Comparison of ENCODE assay signal across 9 cellular contexts in the genomic region with DNA sequence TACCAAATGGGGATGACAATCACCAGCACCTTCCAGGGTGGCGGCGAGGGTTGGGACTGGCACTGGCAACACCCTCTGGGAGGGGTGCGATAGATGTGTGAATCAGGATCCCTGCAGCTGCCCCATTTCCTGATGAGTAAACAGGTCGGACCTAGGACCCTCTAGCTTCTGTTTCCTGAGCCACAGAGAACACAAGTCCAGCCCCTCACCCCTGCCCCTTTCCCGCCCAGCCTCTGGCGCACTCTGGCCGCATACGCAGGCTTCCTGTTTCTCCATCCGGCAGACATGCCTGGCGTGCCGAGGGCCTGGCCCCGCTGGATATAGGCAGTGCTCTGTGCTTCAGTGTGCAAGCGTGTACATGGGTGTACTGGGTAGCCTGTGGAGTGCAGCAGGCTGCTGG. TPM values are rescaled to one million over a fixed set of nuclear protein-coding genes. Genes with fewer than 3 reads are reported as not detected.
DNase-seq lines count a peak whose midpoint lies in the region; ATAC-seq and TF ChIP-seq lines count a peak whose summit lies in the region.
"Had no signal": no experiment of that assay in that cellular context is flagged by ENCODE, and none has a peak within 500 bp of the region (broad histone marks: within the 10 kb centered on the region; RNA-seq: fewer than 3 reads in every experiment).

No MANE protein-coding gene starts in this region.

- H4K20me1 ChIP-seq in IMR-90 (ENCODE audit: insufficient read depth, low read length) = peaks cover 2% of the 10 kb centered on the region; the same call in 1 of the 2 replicates
- H4K20me1 ChIP-seq in hepatocyte (ENCODE audit: insufficient read depth, poor library complexity, severe bottlenecking) = no peaks in the 10 kb centered on the region

- peak overlapping the region; percentile 62 for H2AK9ac ChIP-seq in IMR-90 (replicated peaks; ENCODE audit: low read depth, low read length, poor library complexity)

- peak overlapping the region; percentile 96 for H3K4ac ChIP-seq in IMR-90 (ENCODE audit: low read depth, low read length)

- peak overlapping the region; percentile 93 for H3K18ac ChIP-seq in IMR-90 (ENCODE audit: low read depth, low read length)

- intact Hi-C loops in IMR-90 (cut with micrococcal nuclease) = no loop called here
- intact Hi-C loops in CD8-positive, alpha-beta T cell (cut with DNase I, micrococcal nuclease) = loop anchor here (10.0 kb wide), 2 partner anchors 177 to 257 kb away; no protein-coding TSS in a partner anchor

- H3K23ac ChIP-seq in IMR-90 (ENCODE audit: low read depth, low read length) = peak overlapping the region; percentile 96

- no peak overlapping the region for H3K4me3 ChIP-seq in IMR-90 (ENCODE audit: insufficient read depth, low read depth, low read length)
- no peak overlapping the region for H3K4me3 ChIP-seq in hepatocyte
- H3K4me3 ChIP-seq in CD8-positive, alpha-beta T cell (ENCODE audit: low read depth, low read length) = no peak overlapping the region

- no peaks in the 10 kb centered on the region for H3K9me2 ChIP-seq in hepatocyte (replicated peaks; ENCODE audit: insufficient read depth)

- H2AFZ ChIP-seq in IMR-90 (replicated peaks; ENCODE audit: low read length, poor library complexity) (peak overlapping the region; percentile 7), hepatocyte (no peak overlapping the region)

- 11% methylated on average over 8 of the region's 13 CpGs; no CpG with 5 or more reads in 1 of the 2 experiments for WGBS in IMR-90 (ENCODE audit: extremely low coverage in 2 of 2, insufficient read length in 1 of 2), 2 experiments
- 62% methylated on average over 13 of the region's 13 CpGs for WGBS in hepatocyte (ENCODE audit: low lambda C conversion rate, missing lambda C conversion rate)

- H3K27ac ChIP-seq in IMR-90 (ENCODE audit: insufficient read depth, low read length) = peak overlapping the region; percentile 77
- peak overlapping the region; percentile 46 for H3K27ac ChIP-seq in angular gyrus (ENCODE audit: low read depth, low read length)
- H3K27ac ChIP-seq in hepatocyte = peak overlapping the region; percentile 60
- no peak overlapping the region for H3K27ac ChIP-seq in CD8-positive, alpha-beta T cell (ENCODE audit: low read depth, low read length)

- H2BK15ac ChIP-seq in IMR-90 (ENCODE audit: low read depth, low read length) = peak overlapping the region; percentile 53; the same call in 2 of the 3 replicates

- peak overlapping the region; percentile 76 for H3K56ac ChIP-seq in IMR-90 (ENCODE audit: extremely low read depth, insufficient read depth, low read length)

- TF ChIP-seq CTCF in IMR-90 (conservative IDR thresholded peaks at IDR 0.05; ENCODE audit: low read depth, low read length) (no peak), hepatocyte (IDR thresholded peaks at IDR 0.05; ENCODE audit: poor library complexity) (no peak)
- TF ChIP-seq CTCF in CD8-positive, alpha-beta T cell (IDR thresholded peaks at IDR 0.05) = no peak

- peak overlapping the region; percentile 99 for H2AK5ac ChIP-seq in IMR-90 (ENCODE audit: low read depth, low read length)

- H3K9ac ChIP-seq in IMR-90 (ENCODE audit: low read depth, low read length) = peak overlapping the region; percentile 62

- POLR2A ChIA-PET in IMR-90 (lab: Charles Lee; ENCODE audit: unreplicated experiment) = no interaction called here
- POLR2A ChIA-PET in CD8-positive, alpha-beta T cell (lab: Charles Lee) = no interaction called here

- H3K27me3 ChIP-seq in IMR-90 (ENCODE audit: control insufficient read depth, insufficient read depth, low read length) = no peaks in the 10 kb centered on the region
- peaks cover 15% of the 10 kb centered on the region for H3K27me3 ChIP-seq in hepatocyte
- H3K27me3 ChIP-seq in CD8-positive, alpha-beta T cell (ENCODE audit: insufficient read depth, low read length) = no peaks in the 10 kb centered on the region

- H2BK120ac ChIP-seq in IMR-90 (ENCODE audit: low read depth, low read length) = peak overlapping the region; percentile 95

- DNase-seq in IMR-90 = peak; percentile 72
- DNase-seq in hepatocyte (ENCODE audit: low spot score) = peak; percentile 47
- DNase-seq in stimulated activated effector memory CD8-positive, alpha-beta T cell treated with anti-CD3 and anti-CD28 coated beads, Interleukin-12 subunit alpha, Interleukin-12 subunit beta, amount 100 ng/mL, for 72 hours (ENCODE audit: low spot score in 2 of 2) = no peak
- no peak for DNase-seq in amygdala (lab: John Stamatoyannopoulos, UW)
- DNase-seq in CD8-positive, alpha-beta T cell = no peak
- no peak for DNase-seq in HT-29 (ENCODE audit: low spot score)
- no peak for DNase-seq in T-helper 1 cell

- peak overlapping the region; percentile 92 for H2BK5ac ChIP-seq in IMR-90 (ENCODE audit: low read depth, low read length, poor library complexity, severe bottlenecking)

- no peak for TF ChIP-seq POLR2A in IMR-90 (IDR thresholded peaks at IDR 0.05; ENCODE audit: low read depth, low read length)

- H3K79me1 ChIP-seq in IMR-90 (ENCODE audit: low read depth in 1 of 2, low read length in 2 of 2) = peaks cover 27 to 92% of the 10 kb centered on the region in 2 experiments

- H3K4me2 ChIP-seq in IMR-90 (ENCODE audit: low read depth, low read length) = peak overlapping the region; percentile 29
- peak overlapping the region; percentile 19 for H3K4me2 ChIP-seq in hepatocyte

- H4K8ac ChIP-seq in IMR-90 (ENCODE audit: low read depth in 2 of 2, low read length in 2 of 2) = peak overlapping the region; percentile 76 to 96

- peak overlapping the region; percentile 74 for H4K91ac ChIP-seq in IMR-90 (ENCODE audit: insufficient read depth, low read depth, low read length)

- H3K79me2 ChIP-seq in hepatocyte = no peaks in the 10 kb centered on the region

- peaks cover 10% of the 10 kb centered on the region for H3K4me1 Mint-ChIP-seq in stimulated activated effector memory CD8-positive, alpha-beta T cell treated with anti-CD3 and anti-CD28 coated beads, Interleukin-12 subunit alpha, Interleukin-12 subunit beta, amount 100 ng/mL, for 72 hours
- H3K4me1 Mint-ChIP-seq in CD8-positive, alpha-beta T cell (ENCODE audit: low read depth) = peaks cover 8% of the 10 kb centered on the region

- peaks cover 30% of the 10 kb centered on the region for H3K27me3 Mint-ChIP-seq in CD8-positive, alpha-beta T cell (ENCODE audit: low read depth)

- ATAC-seq in IMR-90 (ENCODE audit: low read depth) = peak; percentile 46
- no peak for ATAC-seq in stimulated activated effector memory CD8-positive, alpha-beta T cell treated with anti-CD3 and anti-CD28 coated beads, Interleukin-12 subunit alpha, Interleukin-12 subunit beta, amount 100 ng/mL, for 72 hours
- ATAC-seq in CD8-positive, alpha-beta T cell = no peak
- ATAC-seq: WTC11 had no signal

- peak overlapping the region; percentile 88 for H3K27ac Mint-ChIP-seq in stimulated activated effector memory CD8-positive, alpha-beta T cell treated with anti-CD3 and anti-CD28 coated beads, Interleukin-12 subunit alpha, Interleukin-12 subunit beta, amount 100 ng/mL, for 72 hours
- no peak overlapping the region for H3K27ac Mint-ChIP-seq in CD8-positive, alpha-beta T cell
- H3K27ac Mint-ChIP-seq: WTC11 had no signal

- H3K9me3 Mint-ChIP-seq in stimulated activated effector memory CD8-positive, alpha-beta T cell treated with anti-CD3 and anti-CD28 coated beads, Interleukin-12 subunit alpha, Interleukin-12 subunit beta, amount 100 ng/mL, for 72 hours = no peaks in the 10 kb centered on the region
- no peaks in the 10 kb centered on the region for H3K9me3 Mint-ChIP-seq in CD8-positive, alpha-beta T cell
- H3K9me3 Mint-ChIP-seq: WTC11 had no signal

- H3K4me1 ChIP-seq in IMR-90 (ENCODE audit: control insufficient read depth, insufficient read depth, low read length) (peaks cover 50% of the 10 kb centered on the region), hepatocyte (ENCODE audit: insufficient read depth) (peaks cover 2% of the 10 kb centered on the region)
- H3K4me1 ChIP-seq in CD8-positive, alpha-beta T cell (ENCODE audit: insufficient read depth, low read length) = peaks cover 2% of the 10 kb centered on the region

- peak overlapping the region; percentile 90 for H2BK20ac ChIP-seq in IMR-90 (ENCODE audit: low read depth, low read length)

- H3K36me3 ChIP-seq in IMR-90 (ENCODE audit: control insufficient read depth, insufficient read depth, low read length) = no peaks in the 10 kb centered on the region
- no peaks in the 10 kb centered on the region for H3K36me3 ChIP-seq in hepatocyte (replicated peaks; ENCODE audit: insufficient read depth, low read depth)
- H3K36me3 ChIP-seq in CD8-positive, alpha-beta T cell (ENCODE audit: insufficient read depth, low read length) = no peaks in the 10 kb centered on the region

- peak overlapping the region; percentile 98 for H3K14ac ChIP-seq in IMR-90 (replicated peaks; ENCODE audit: low read depth, low read length)

- H3K9me1 ChIP-seq in IMR-90 (ENCODE audit: insufficient read depth, low read length) = peaks cover 29% of the 10 kb centered on the region

- no peak for TF ChIP-seq RAD21 in IMR-90 (IDR thresholded peaks at IDR 0.05; ENCODE audit: low read length)

- CTCF ChIA-PET in IMR-90 (lab: Yijun Ruan, JAX) = interaction anchor here (0.9 to 1.2 kb wide), 2 partner anchors 22 to 30 kb away, joined by 3 read pairs; no protein-coding TSS in a partner anchor
- CTCF ChIA-PET in CD8-positive, alpha-beta T cell (lab: Charles Lee) = interaction anchor here (0.9 to 1.7 kb wide), 4 partner anchors 9 to 72 kb away, joined by 3 to 5 read pairs (median 4); no protein-coding TSS in a partner anchor

- no peaks in the 10 kb centered on the region for H3K36me3 Mint-ChIP-seq in stimulated activated effector memory CD8-positive, alpha-beta T cell treated with anti-CD3 and anti-CD28 coated beads, Interleukin-12 subunit alpha, Interleukin-12 subunit beta, amount 100 ng/mL, for 72 hours
- no peaks in the 10 kb centered on the region for H3K36me3 Mint-ChIP-seq in CD8-positive, alpha-beta T cell
- H3K36me3 Mint-ChIP-seq: WTC11 had no signal

- dilution Hi-C loops in IMR-90 (cut with HindIII; ENCODE audit: low sequenced_read_pairs, unreplicated experiment) = no loop called here

- no TSS peak for BruUV-seq in IMR-90 (replicated peaks; lab: Mats Ljungman, UMichigan)

- H3K9me3 ChIP-seq in IMR-90 (ENCODE audit: control insufficient read depth, insufficient read depth, low read length) (no peaks in the 10 kb centered on the region), hepatocyte (ENCODE audit: low read depth) (no peaks in the 10 kb centered on the region)
- H3K9me3 ChIP-seq in CD8-positive, alpha-beta T cell (ENCODE audit: low read length) = no peaks in the 10 kb centered on the region

- H3K4me3 Mint-ChIP-seq in stimulated activated effector memory CD8-positive, alpha-beta T cell treated with anti-CD3 and anti-CD28 coated beads, Interleukin-12 subunit alpha, Interleukin-12 subunit beta, amount 100 ng/mL, for 72 hours = no peak overlapping the region
- no peak overlapping the region for H3K4me3 Mint-ChIP-seq in CD8-positive, alpha-beta T cell
- H3K4me3 Mint-ChIP-seq: WTC11 had no signal

- H4K5ac ChIP-seq in IMR-90 (ENCODE audit: low read depth, low read length) = peak overlapping the region; percentile 92

- in situ Hi-C loops in IMR-90 (cut with MboI; ENCODE audit: low sequenced_read_pairs) = no loop called here

RNA-seq across cellular contexts. Expression of gene PEAR1, which starts 4.6 kb away (rescaled TPM):
- total RNA-seq in IMR-90 (2012; rRNA removed) (2.0 and 2.8 TPM in 2 replicates), hepatocyte (5.3 and 6.1 TPM in 2 replicates)
- polyA plus RNA-seq in IMR-90 (2012; rRNA removed) (44.4 and 52.1 TPM in 2 replicates), hepatocyte (6.3 and 7.3 TPM in 2 replicates)
- 21.9 and 40.2 TPM in 2 replicates for polyA plus RNA-seq in IMR-90 (2012; cell fraction: cytosol; rRNA removed)
- 199 and 366 TPM in 2 replicates for polyA plus RNA-seq in IMR-90 (2012; cell fraction: nucleus; rRNA removed; ENCODE audit: low replicate concordance)
- not detected for total RNA-seq in CD8-positive, alpha-beta T cell
- 1.2 and 1.4 TPM in 2 replicates for total RNA-seq in HT-29 (2014; rRNA removed; shearing (Covaris generic))

RNA-seq across cellular contexts. Expression of gene LRRC71, which starts 22.3 kb away (rescaled TPM):
- total RNA-seq in IMR-90 (2012; rRNA removed) (not detected in 2 replicates), hepatocyte (not detected in 2 replicates)
- polyA plus RNA-seq in IMR-90 (2012; rRNA removed) (0.47 and 0.50 TPM in 2 replicates), hepatocyte (not detected in 2 replicates)
- polyA plus RNA-seq in IMR-90 (2012; cell fraction: cytosol; rRNA removed) = 0.07 TPM in 1 of 2 replicates, not detected in the other
- polyA plus RNA-seq in IMR-90 (2012; cell fraction: nucleus; rRNA removed; ENCODE audit: low replicate concordance) = 2.9 and 4.0 TPM in 2 replicates
- total RNA-seq in CD8-positive, alpha-beta T cell = not detected
- not detected in 2 replicates for total RNA-seq in HT-29 (2014; rRNA removed; shearing (Covaris generic))

RNA-seq across cellular contexts. Expression of gene NTRK1, which starts 37.5 kb away (rescaled TPM):
- total RNA-seq in IMR-90 (2012; rRNA removed) = not detected in 2 replicates
- 0.03 TPM in 1 of 2 replicates, not detected in the other for polyA plus RNA-seq in IMR-90 (2012; rRNA removed)
- polyA plus RNA-seq in IMR-90 (2012; cell fraction: cytosol; rRNA removed) = 0.02 TPM in 1 of 2 replicates, not detected in the other
- 0.07 and 0.11 TPM in 2 replicates for polyA plus RNA-seq in IMR-90 (2012; cell fraction: nucleus; rRNA removed; ENCODE audit: low replicate concordance)
- total RNA-seq in hepatocyte = 0.13 TPM in 1 of 2 replicates, not detected in the other
- polyA plus RNA-seq in hepatocyte = not detected in 2 replicates
- 1 to 10 TPM; 1.5 to 1.7 TPM for total RNA-seq in CD8-positive, alpha-beta T cell
- not detected in 2 replicates for total RNA-seq in HT-29 (2014; rRNA removed; shearing (Covaris generic))

RNA-seq across cellular contexts. Expression of gene INSRR, which starts 39.2 kb away (rescaled TPM):
- total RNA-seq in IMR-90 (2012; rRNA removed) = not detected in 2 replicates
- polyA plus RNA-seq in IMR-90 (2012; rRNA removed) = not detected in 2 replicates
- not detected in 2 replicates for polyA plus RNA-seq in IMR-90 (2012; cell fraction: cytosol; rRNA removed)
- polyA plus RNA-seq in IMR-90 (2012; cell fraction: nucleus; rRNA removed; ENCODE audit: low replicate concordance) = not detected in 2 replicates
- total RNA-seq in hepatocyte = not detected in 2 replicates
- polyA plus RNA-seq in hepatocyte = not detected in 2 replicates
- total RNA-seq in CD8-positive, alpha-beta T cell = under 1 TPM; 0.05 to 0.08 TPM
- total RNA-seq in HT-29 (2014; rRNA removed; shearing (Covaris generic)) = 0.03 TPM in 1 of 2 replicates, not detected in the other

Comparison
In these comparisons a context has a peak if more than half of its experiments do, and no peak if none do; other contexts are left out.
1. DNase-seq: peak in IMR-90 (single experiment) and hepatocyte (single experiment); none in stimulated activated effector memory CD8-positive, alpha-beta T cell treated with anti-CD3 and anti-CD28 coated beads, Interleukin-12 subunit alpha, Interleukin-12 subunit beta, amount 100 ng/mL, for 72 hours (0 of 2), amygdala (0 of 56), CD8-positive, alpha-beta T cell (0 of 7), HT-29 (single experiment) and T-helper 1 cell (0 of 5).